In genomic region chr12:109878749-109879148, GRCh38 we compare ENCODE assay signal across 8 cellular contexts. TPM values are rescaled to one million over a fixed set of nuclear protein-coding genes. Genes with fewer than 3 reads are reported as not detected.
A peak's percentile ranks its signal among the peaks of the same experiment; 100 is the strongest.
DNase-seq lines count a peak whose midpoint lies in the region; ATAC-seq and TF ChIP-seq lines count a peak whose summit lies in the region.

No MANE protein-coding gene starts in this region.

- peak; percentile 3 for ATAC-seq in mucosa of descending colon
- no peak for ATAC-seq in HG02763 (IDR thresholded peaks at IDR 0.05; ENCODE audit: unreplicated experiment)
- no peak for ATAC-seq in HG03159 (IDR thresholded peaks at IDR 0.05; ENCODE audit: unreplicated experiment)
- no peak for ATAC-seq in GM21515 (IDR thresholded peaks at IDR 0.05; ENCODE audit: unreplicated experiment)

- no peaks in the 10 kb centered on the region for H3K9me3 ChIP-seq in mucosa of descending colon

- H3K79me2 ChIP-seq in ACC112 (ENCODE audit: control insufficient read depth, insufficient read depth, low read length, unreplicated experiment) (peaks cover 57% of the 10 kb centered on the region), KMS-11 (ENCODE audit: insufficient read depth, low read depth) (peaks cover 29% of the 10 kb centered on the region; the same call in 1 of the 2 replicates)

- intact Hi-C loops in mucosa of descending colon (cut with DNase I, micrococcal nuclease): no loop called here

- H3K36me3 ChIP-seq in ACC112 (ENCODE audit: insufficient read depth, low read length): no peaks in the 10 kb centered on the region
- H3K36me3 ChIP-seq in KMS-11 (ENCODE audit: insufficient read depth): no peaks in the 10 kb centered on the region
- no peaks in the 10 kb centered on the region for H3K36me3 ChIP-seq in mucosa of descending colon (ENCODE audit: low read depth)

- H3K4me1 ChIP-seq in ACC112 (ENCODE audit: control insufficient read depth, insufficient read depth, low read length, unreplicated experiment): peaks cover 33% of the 10 kb centered on the region
- peaks cover 55% of the 10 kb centered on the region for H3K4me1 ChIP-seq in KMS-11 (ENCODE audit: low read depth, poor library complexity, severe bottlenecking)
- peaks cover 23% of the 10 kb centered on the region for H3K4me1 ChIP-seq in mucosa of descending colon (ENCODE audit: low read depth)

- H4K20me1 ChIP-seq in KMS-11 (ENCODE audit: insufficient read depth): no peaks in the 10 kb centered on the region

- H2AFZ ChIP-seq in ACC112 (ENCODE audit: low read length, unreplicated experiment) (no peak overlapping the region), KMS-11 (ENCODE audit: low read depth) (no peak overlapping the region)

- DNase-seq in cardiac fibroblast (ENCODE audit: low read depth in 2 of 2): no peak
- DNase-seq in mucosa of descending colon: no peak
- no peak for DNase-seq in 8988T

- H3K27ac ChIP-seq in ACC112 (ENCODE audit: low read depth, low read length) (no peak overlapping the region), KMS-11 (no peak overlapping the region)

- H3K9ac ChIP-seq in KMS-11: no peak overlapping the region; the same call in 1 of the 2 replicates

- H3K27me3 ChIP-seq in ACC112 (ENCODE audit: insufficient read depth, low read length) (no peaks in the 10 kb centered on the region), KMS-11 (ENCODE audit: insufficient read depth, low read depth) (no peaks in the 10 kb centered on the region)

- H3K4me3 ChIP-seq in ACC112 (ENCODE audit: low read depth, low read length): peak overlapping the region; percentile 94
- H3K4me3 ChIP-seq in KMS-11 (IDR thresholded peaks at IDR 0.05; ENCODE audit: insufficient read depth, low read depth, low read length): no peak overlapping the region
- H3K4me3 ChIP-seq in cardiac fibroblast (replicated peaks in 1 of 2; ENCODE audit: low read depth in 2 of 2, low read length in 2 of 2): peak overlapping the region; percentile 79 to 88
- no peak overlapping the region for H3K4me3 ChIP-seq in mucosa of descending colon

- TF ChIP-seq CTCF in KMS-11 (conservative IDR thresholded peaks at IDR 0.05; ENCODE audit: low read depth, low read length) (no peak), cardiac fibroblast (IDR thresholded peaks at IDR 0.05; ENCODE audit: low read depth, low read length) (no peak), mucosa of descending colon (IDR thresholded peaks at IDR 0.05) (no peak)

- H3K4me2 ChIP-seq in KMS-11: peak overlapping the region; percentile 97; the same call in 1 of the 2 replicates

RNA-seq across cellular contexts. Expression of gene GLTP, which starts 1.6 kb away (rescaled TPM):
- total RNA-seq in mucosa of descending colon: 100 to 1,000 TPM in 1 of 3 donors, 10 to 100 TPM in 2; 58.8 to 101 (median 98.9) TPM

RNA-seq across cellular contexts. Expression of gene TCHP, which starts 21.3 kb away (rescaled TPM):
- 10 to 100 TPM; 24.7 to 27.8 (median 24.9) TPM for total RNA-seq in mucosa of descending colon

RNA-seq across cellular contexts. Expression of gene TRPV4, which starts 45.6 kb away (rescaled TPM):
- under 1 TPM; 0.43 to 0.92 (median 0.48) TPM for total RNA-seq in mucosa of descending colon

Comparison
In these comparisons a context has a peak if more than half of its experiments do, and no peak if none do; other contexts are left out.
1. H3K4me3 ChIP-seq: peak in ACC112 (single experiment) and cardiac fibroblast (2 of 2); none in KMS-11 (single experiment) and mucosa of descending colon (single experiment).